Comparison of ENCODE assay signal across 1 cellular context in genomic region chr13:28575200-28575599, GRCh38.
TF ChIP-seq lines count a peak whose summit lies in the region.

No MANE protein-coding gene starts in this region.

TF ChIP-seq in K562, 482 proteins besides CTCF, POLR2A, EP300 and RAD21 (continued from another document):
- TF ChIP-seq HMG20A (CRISPR knock-in tag; conservative IDR thresholded peaks at IDR 0.05), result no peak
- TF ChIP-seq E2F4 (CRISPR knock-in tag; IDR thresholded peaks at IDR 0.05; ENCODE audit: low read depth), result no peak
- no peak for TF ChIP-seq MTA1 (IDR thresholded peaks at IDR 0.05; ENCODE audit: borderline replicate concordance)
- peak in 1 of 3 experiments; percentile 23 for TF ChIP-seq YY1 (IDR thresholded peaks at IDR 0.05; ENCODE audit: borderline replicate concordance in 1 of 3, control insufficient read depth in 1 of 3, extremely low read depth in 1 of 3, insufficient read depth in 3 of 3, insufficient read length in 1 of 3, insufficient replicate concordance in 2 of 3, low read depth in 1 of 3, low read length in 2 of 3)
- TF ChIP-seq FOXJ3 (CRISPR knock-in tag; IDR thresholded peaks at IDR 0.05), result no peak
- no peak for TF ChIP-seq BDP1 (IDR thresholded peaks at IDR 0.05; ENCODE audit: insufficient read depth, insufficient read length)
